Comparison of ENCODE assay signal across 9 cellular contexts in the genomic region with DNA sequence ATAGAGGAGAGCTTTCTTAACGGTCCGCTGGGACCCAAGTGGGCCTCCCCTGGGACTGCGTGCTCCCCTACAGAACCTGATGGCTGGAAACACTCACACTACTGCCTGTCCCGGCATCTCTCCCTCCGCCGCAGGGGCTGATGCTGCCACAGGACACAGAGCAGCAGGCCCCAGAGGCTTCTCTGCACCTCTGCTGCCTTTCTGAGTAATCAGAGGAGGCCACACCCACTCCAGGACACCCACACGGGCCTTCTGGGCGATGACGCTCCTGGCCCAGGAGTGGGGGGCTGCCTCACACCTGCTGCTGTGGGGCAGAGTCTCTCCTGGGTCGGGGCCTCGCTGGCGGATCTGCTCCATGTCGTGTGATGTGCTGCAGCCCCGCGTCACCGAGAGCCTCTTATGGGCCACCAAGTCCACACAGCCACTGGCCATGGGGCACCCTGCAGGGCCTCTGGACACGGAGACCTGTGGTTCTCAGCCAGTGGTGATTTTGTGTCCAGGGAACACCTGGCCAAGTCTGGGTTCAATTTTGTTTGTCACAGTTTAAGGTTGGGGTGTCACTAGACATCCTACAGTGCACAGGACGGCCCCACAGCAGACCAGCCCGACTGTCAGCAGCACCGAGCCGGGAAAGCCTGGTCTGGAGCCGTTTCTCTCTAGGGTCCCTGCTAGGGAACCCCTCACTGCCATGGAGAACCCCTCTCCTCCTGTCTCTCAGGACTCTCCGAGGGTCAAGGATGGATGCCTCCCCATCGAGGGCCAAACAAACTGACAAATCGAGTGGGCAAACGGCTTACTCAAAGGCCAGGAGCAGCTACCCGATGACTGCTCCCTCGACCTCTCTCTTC. TPM values are rescaled to one million over a fixed set of nuclear protein-coding genes. Genes with fewer than 3 reads are reported as not detected.
A peak's percentile ranks its signal among the peaks of the same experiment; 100 is the strongest.
DNase-seq lines count a peak whose midpoint lies in the region; ATAC-seq, FAIRE-seq and TF ChIP-seq lines count a peak whose summit lies in the region.
"Had no signal": no experiment of that assay in that cellular context is flagged by ENCODE, and none has a peak within 500 bp of the region (broad histone marks: within the 10 kb centered on the region; RNA-seq: fewer than 3 reads in every experiment).

No MANE protein-coding gene starts in this region.

- no peak for TF ChIP-seq POLR2A in GM12891 (IDR thresholded peaks at IDR 0.05; ENCODE audit: low read depth, low read length)
- no peak for TF ChIP-seq POLR2A in tibial nerve (IDR thresholded peaks at IDR 0.05)

- H3K4me1 ChIP-seq in foreskin keratinocyte = peaks cover 9% of the 10 kb centered on the region
- H3K4me1 ChIP-seq in tibial nerve = peaks cover 0 to 17% (median 0%) of the 10 kb centered on the region in 4 donors

- H3K4me3 ChIP-seq in tibial nerve = no peak overlapping the region

- DNase-seq in GM12891 (ENCODE audit: insufficient read length, low spot score) = peak; percentile 44
- DNase-seq in activated CD4-positive, CD25-positive, alpha-beta regulatory T cell treated with anti-CD3 and anti-CD28 coated beads, Interleukin-2, amount 50 U/mL, for 72 hours = peak; percentile 44
- DNase-seq in foreskin keratinocyte = no peak
- peak; percentile 53 for DNase-seq in stimulated activated CD8-positive, alpha-beta memory T cell treated with anti-CD3 and anti-CD28 coated beads, Interleukin-12 subunit alpha, Interleukin-12 subunit beta, amount 100 ng/mL, for 4 hours (ENCODE audit: low read depth)
- DNase-seq in tibial nerve (ENCODE audit: low spot score in 2 of 2) = no peak
- DNase-seq in NCI-H69 (lab: John Stamatoyannopoulos, UW) = no peak
- no peak for DNase-seq in NCI-H1436 (lab: John Stamatoyannopoulos, UW)
- DNase-seq in effector CD4-positive, alpha-beta T cell = no peak
- DNase-seq: GDM1 had no signal

- H3K9me3 ChIP-seq in tibial nerve = no peaks in the 10 kb centered on the region

- H3K27ac ChIP-seq in foreskin keratinocyte (no peak overlapping the region), tibial nerve (peak overlapping the region in 2 of 4 donors; percentile 29 to 57)

- 60 to 65% methylated on average over 17 to 19 of the region's 28 CpGs for WGBS in tibial nerve, 2 donors

- no peaks in the 10 kb centered on the region for H3K36me3 ChIP-seq in tibial nerve

- no peak for TF ChIP-seq EP300 in tibial nerve (IDR thresholded peaks at IDR 0.05)

- H3K27me3 ChIP-seq in foreskin keratinocyte (peaks cover 9% of the 10 kb centered on the region), tibial nerve (no peaks in the 10 kb centered on the region)

- peak; percentile 71 for ATAC-seq in foreskin keratinocyte

- TF ChIP-seq CTCF in foreskin keratinocyte (conservative IDR thresholded peaks at IDR 0.05) (no peak), tibial nerve (IDR thresholded peaks at IDR 0.05) (no peak)

- FAIRE-seq in GM12891 (lab: Jason Lieb, UNC) = no peak

TF ChIP-seq in GM12891, 5 proteins besides CTCF, POLR2A, EP300 and RAD21:
- TF ChIP-seq POLR2AphosphoS5 (IDR thresholded peaks at IDR 0.05; ENCODE audit: low read depth, low read length) (no peak), SPI1 (IDR thresholded peaks at IDR 0.05; ENCODE audit: low read depth, low read length) (no peak), PAX5 (IDR thresholded peaks at IDR 0.05; ENCODE audit: insufficient read depth, low read length, severe bottlenecking) (no peak), POU2F2 (IDR thresholded peaks at IDR 0.05; ENCODE audit: low read depth, low read length) (no peak)

RNA-seq across cellular contexts. Expression of gene STX16, which starts 16.0 kb away (rescaled TPM):
- 55.3 TPM for polyA plus RNA-seq in GM12891 (2012; ENCODE audit: low read depth, missing spikeins)
- total RNA-seq in foreskin keratinocyte (38.2 and 40.9 TPM in 2 replicates), tibial nerve (100 to 1,000 TPM in 1 of 4 donors, 10 to 100 TPM in 3; 70.2 to 148 (median 85.9) TPM)
- polyA plus RNA-seq in foreskin keratinocyte = 19.0 and 20.8 TPM in 2 replicates

RNA-seq across cellular contexts. Expression of gene NPEPL1, which starts 57.6 kb away (rescaled TPM):
- polyA plus RNA-seq in GM12891 (2012; ENCODE audit: low read depth, missing spikeins) = 28.0 TPM
- 10.7 and 11.8 TPM in 2 replicates for total RNA-seq in foreskin keratinocyte
- 12.1 and 15.8 TPM in 2 replicates for polyA plus RNA-seq in foreskin keratinocyte
- 100 to 1,000 TPM in 1 of 4 donors, 10 to 100 TPM in 3; 57.6 to 123 (median 73.0) TPM for total RNA-seq in tibial nerve

Comparison
In these comparisons a context has a peak if more than half of its experiments do, and no peak if none do; other contexts are left out.
1. DNase-seq: peak in GM12891 (single experiment), activated CD4-positive, CD25-positive, alpha-beta regulatory T cell treated with anti-CD3 and anti-CD28 coated beads, Interleukin-2, amount 50 U/mL, for 72 hours (single experiment) and stimulated activated CD8-positive, alpha-beta memory T cell treated with anti-CD3 and anti-CD28 coated beads, Interleukin-12 subunit alpha, Interleukin-12 subunit beta, amount 100 ng/mL, for 4 hours (single experiment); none in foreskin keratinocyte (0 of 2), tibial nerve (0 of 2), NCI-H69 (single experiment), NCI-H1436 (single experiment) and effector CD4-positive, alpha-beta T cell (single experiment).